In genomic region chr7:107398161-107398560, GRCh38 we compare ENCODE assay signal across 35 cellular contexts.
"Had no signal": no experiment of that assay in that cellular context is flagged by ENCODE, and none has a peak within 500 bp of the region (broad histone marks: within the 10 kb centered on the region; RNA-seq: fewer than 3 reads in every experiment).

No MANE protein-coding gene starts in this region.

- H3K9me3 ChIP-seq: body of pancreas, breast epithelium, Peyer's patch, SJSA1 had no signal

- H3K9ac ChIP-seq: KMS-11 had no signal

- H3K27me3 Mint-ChIP-seq: activated CD4-positive, alpha-beta T cell treated with anti-CD3 and anti-CD28 coated beads, Interleukin-2, amount 10 ng/mL, durations not matched to agents 24 days and 14 days; activated CD8-positive, alpha-beta T cell treated with anti-CD3 and anti-CD28 coated beads for 36 hours; activated naive CD4-positive, alpha-beta T cell treated with anti-CD3 and anti-CD28 coated beads, Interleukin-2, amount 50 U/mL, for 24 hours; activated naive CD8-positive, alpha-beta T cell treated with anti-CD3 and anti-CD28 coated beads, Interleukin-2, amount 10 ng/mL, durations not matched to agents 7 days and 5 days had no signal

- H3K27ac ChIP-seq: body of pancreas, breast epithelium, KMS-11, Peyer's patch, SJSA1, VCaP had no signal

- H3K4me1 Mint-ChIP-seq: activated CD4-positive, alpha-beta T cell treated with anti-CD3 and anti-CD28 coated beads, Interleukin-2, amount 10 ng/mL, durations not matched to agents 24 days and 14 days; activated naive CD4-positive, alpha-beta T cell treated with anti-CD3 and anti-CD28 coated beads, Interleukin-2, amount 50 U/mL, for 24 hours; activated naive CD8-positive, alpha-beta T cell treated with anti-CD3 and anti-CD28 coated beads, Interleukin-2, amount 10 ng/mL, durations not matched to agents 7 days and 5 days had no signal

- H3K27me3 ChIP-seq: body of pancreas, breast epithelium, Peyer's patch, SJSA1 had no signal

- H3K27ac Mint-ChIP-seq: activated CD4-positive, alpha-beta T cell treated with anti-CD3 and anti-CD28 coated beads, Interleukin-2, amount 10 ng/mL, durations not matched to agents 24 days and 14 days; activated CD8-positive, alpha-beta T cell treated with anti-CD3 and anti-CD28 coated beads for 36 hours; activated naive CD4-positive, alpha-beta T cell treated with anti-CD3 and anti-CD28 coated beads, Interleukin-2, amount 50 U/mL, for 24 hours; activated naive CD8-positive, alpha-beta T cell treated with anti-CD3 and anti-CD28 coated beads, Interleukin-2, amount 10 ng/mL, durations not matched to agents 7 days and 5 days; activated T-helper 2 cell treated with anti-CD3 and anti-CD28 coated beads, Interferon-gamma antibody, Interleukin-2, Interleukin-4, amounts not matched to agents 10 μg/mL and 5 μg/mL and 100 μg/mL, durations not matched to agents 14 hours and 24 hours and 36 hours had no signal

- H3K9me3 Mint-ChIP-seq: activated CD4-positive, alpha-beta T cell treated with anti-CD3 and anti-CD28 coated beads, Interleukin-2, amount 10 ng/mL, durations not matched to agents 24 days and 14 days; activated naive CD4-positive, alpha-beta T cell treated with anti-CD3 and anti-CD28 coated beads, Interleukin-2, amount 50 U/mL, for 24 hours; activated naive CD8-positive, alpha-beta T cell treated with anti-CD3 and anti-CD28 coated beads, Interleukin-2, amount 10 ng/mL, durations not matched to agents 7 days and 5 days; activated T-helper 2 cell treated with anti-CD3 and anti-CD28 coated beads, Interferon-gamma antibody, Interleukin-2, Interleukin-4, amounts not matched to agents 10 μg/mL and 5 μg/mL and 100 μg/mL, durations not matched to agents 14 hours and 24 hours and 36 hours had no signal

- H3K36me3 ChIP-seq: Peyer's patch, SJSA1 had no signal

- ATAC-seq: activated CD8-positive, alpha-beta T cell treated with anti-CD3 and anti-CD28 coated beads for 36 hours; body of pancreas; PC-3; SK-N-SH treated with all-trans-retinoic acid at 6 μM for 48 hours had no signal

- H3K4me1 ChIP-seq: breast epithelium, Peyer's patch had no signal

- H3K4me3 ChIP-seq: body of pancreas, breast epithelium, Peyer's patch, SJSA1 had no signal

- H3K4me2 ChIP-seq: KMS-11 had no signal

- H3K4me3 Mint-ChIP-seq: activated CD4-positive, alpha-beta T cell treated with anti-CD3 and anti-CD28 coated beads, Interleukin-2, amount 10 ng/mL, durations not matched to agents 24 days and 14 days; activated CD8-positive, alpha-beta T cell treated with anti-CD3 and anti-CD28 coated beads for 36 hours; activated naive CD4-positive, alpha-beta T cell treated with anti-CD3 and anti-CD28 coated beads, Interleukin-2, amount 50 U/mL, for 24 hours; activated naive CD8-positive, alpha-beta T cell treated with anti-CD3 and anti-CD28 coated beads, Interleukin-2, amount 10 ng/mL, durations not matched to agents 7 days and 5 days had no signal

- DNase-seq: activated CD4-positive, alpha-beta T cell treated with anti-CD3 and anti-CD28 coated beads, Interleukin-2, amount 10 ng/mL, durations not matched to agents 24 days and 14 days; activated CD4-positive, alpha-beta T cell treated with anti-CD3 and anti-CD28 coated beads, Interleukin-2, amount 50 U/mL, for 4 hours; activated CD8-positive, alpha-beta T cell treated with anti-CD3 and anti-CD28 coated beads for 36 hours; activated gamma-delta T cell; activated naive CD4-positive, alpha-beta T cell treated with Interleukin-2 at 50 U/mL for 16 hours; activated naive CD8-positive, alpha-beta T cell treated with anti-CD3 and anti-CD28 coated beads, Interleukin-2, amount 10 ng/mL, durations not matched to agents 7 days and 5 days; activated T-cell treated with anti-CD3 and anti-CD28 coated beads, Interleukin-2, amount 50 U/mL, for 1 hour; body of pancreas; MM.1S; MV-4-11; NCI-H1092; NCI-H1436 treated with DMSO at 0.1 percent for 48 hours; NCI-H187; NCI-H2029 treated with DMSO at 0.1 percent for 48 hours; NCI-H2107; NCI-H2171; NCI-H510A; NCI-H526; NCI-H748 treated with DMSO at 0.1 percent for 48 hours; NK-92 treated with Interleukin-12 subunit alpha and Interleukin-12 subunit beta, amount 100 ng/mL, for 24 hours; PC-3; Peyer's patch; RPMI8226; SHP77 treated with DMSO at 0.1 percent for 48 hours; SW 1271; T-helper 1 cell; T-helper 2 cell; T-helper 9 cell had no signal
